7 cellular contexts compared by ENCODE assay signal in the genomic region with DNA sequence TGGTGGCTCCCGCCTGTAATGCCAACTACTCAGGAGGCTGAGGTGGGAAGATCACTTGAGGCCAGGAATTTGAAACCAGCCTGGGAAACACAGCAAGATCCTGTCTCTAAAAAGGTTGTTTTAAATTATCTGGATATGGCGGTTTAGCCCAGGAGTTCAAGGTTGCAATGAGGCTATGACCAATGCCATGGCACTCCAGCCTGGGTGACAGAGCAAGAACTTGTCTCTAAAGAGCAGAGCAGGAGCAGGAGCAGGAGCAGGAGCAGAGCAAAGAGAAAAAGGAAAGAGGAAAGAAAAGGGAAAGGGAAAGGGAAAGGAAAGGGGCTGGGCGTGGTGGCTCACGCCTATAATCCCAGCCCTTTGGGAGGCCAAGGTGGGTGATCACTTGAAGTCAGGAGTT.
"Had no signal": no experiment of that assay in that cellular context is flagged by ENCODE, and none has a peak within 500 bp of the region (broad histone marks: within the 10 kb centered on the region; RNA-seq: fewer than 3 reads in every experiment).

No MANE protein-coding gene starts in this region.

- DNase-seq: GM23248, KBM-7 had no signal

- H3K4me3 ChIP-seq: GM23248, HAP-1 had no signal

- H2AFZ ChIP-seq: GM23248 had no signal

- H3K4me3 Mint-ChIP-seq: IgD-negative memory B cell had no signal

- H3K27me3 Mint-ChIP-seq: IgD-negative memory B cell had no signal

- H3K9ac ChIP-seq: GM23248 had no signal

- ATAC-seq: HCT116, HepG2 had no signal

- H3K4me1 ChIP-seq: HAP-1 had no signal

- H3K27ac ChIP-seq: GM23248, HL-60 had no signal
